Comparison of ENCODE assay signal across 13 cellular contexts in genomic region chr20:11849270-11849920, GRCh38.
A peak's percentile ranks its signal among the peaks of the same experiment; 100 is the strongest.
DNase-seq lines count a peak whose midpoint lies in the region; ATAC-seq, FAIRE-seq and TF ChIP-seq lines count a peak whose summit lies in the region.
"Had no signal": no experiment of that assay in that cellular context is flagged by ENCODE, and none has a peak within 500 bp of the region (broad histone marks: within the 10 kb centered on the region; RNA-seq: fewer than 3 reads in every experiment).

No MANE protein-coding gene starts in this region.

- TF ChIP-seq EP300 in H1 (IDR thresholded peaks at IDR 0.05; ENCODE audit: borderline replicate concordance in 1 of 2, low read depth in 2 of 2, low read length in 2 of 2), result no peak

- H2BK20ac ChIP-seq in H1 (ENCODE audit: low read length), result no peak overlapping the region

- no peak overlapping the region for H2BK12ac ChIP-seq in H1 (ENCODE audit: low read depth, low read length)

- H2AFZ ChIP-seq in H1 (ENCODE audit: low read length), result peak overlapping the region; percentile 43; the same call in 1 of the 2 replicates

- POLR2A ChIA-PET in H1 (lab: Charles Lee; ENCODE audit: partially characterized antibody), result no interaction called here

- H4K20me1 ChIP-seq in H1 (replicated peaks in 1 of 2; ENCODE audit: control insufficient read depth in 1 of 2, insufficient read depth in 2 of 2, low read length in 2 of 2), result no peaks in the 10 kb centered on the region

- H3K27me3 ChIP-seq in HUES48 (ENCODE audit: control insufficient read depth, insufficient read depth, low read length), result no peaks in the 10 kb centered on the region
- H3K27me3 ChIP-seq in H1 (replicated peaks in 1 of 4; ENCODE audit: control insufficient read depth in 3 of 4, extremely low read depth in 1 of 4, insufficient read depth in 3 of 4, low read length in 3 of 4), result no peaks in the 10 kb centered on the region; a peak in 1 of 7 replicates

- H3K14ac ChIP-seq in H1 (ENCODE audit: insufficient read length), result no peak overlapping the region

- H3K4me3 ChIP-seq in HUES48 (ENCODE audit: low read depth, low read length) (no peak overlapping the region), H1 (ENCODE audit: extremely low read depth in 1 of 4, insufficient read depth in 2 of 4, low read depth in 3 of 4, low read length in 4 of 4) (no peak overlapping the region), skeletal muscle cell (ENCODE audit: low read depth, low read length) (no peak overlapping the region)
- H3K4me3 ChIP-seq: prostate gland had no signal

- no peak overlapping the region for H3K27ac ChIP-seq in HUES48 (ENCODE audit: low read depth, low read length)
- H3K27ac ChIP-seq in H1 (ENCODE audit: low read depth, low read length), result no peak overlapping the region
- H3K27ac ChIP-seq: prostate gland had no signal

- H4K91ac ChIP-seq in H1 (replicated peaks; ENCODE audit: insufficient read length, low read length), result no peak overlapping the region

- ATAC-seq in HG03095 (IDR thresholded peaks at IDR 0.05; ENCODE audit: unreplicated experiment) (no peak), GM19395 (IDR thresholded peaks at IDR 0.05; ENCODE audit: unreplicated experiment) (no peak), GM21529 (IDR thresholded peaks at IDR 0.05; ENCODE audit: unreplicated experiment) (no peak)

- peaks cover 12% of the 10 kb centered on the region for H3K4me1 ChIP-seq in HUES48 (ENCODE audit: control insufficient read depth, insufficient read depth, low read length)
- H3K4me1 ChIP-seq in H1 (replicated peaks in 1 of 4; ENCODE audit: control insufficient read depth in 3 of 4, insufficient read depth in 4 of 4, low read length in 3 of 4), result peaks cover 0 to 5% (median 1%) of the 10 kb centered on the region in 4 experiments; a peak in 1 of 7 replicates
- H3K4me1 ChIP-seq: prostate gland had no signal

- TF ChIP-seq POLR2A in H1 (IDR thresholded peaks at IDR 0.05; ENCODE audit: control extremely low read depth in 1 of 2, low read depth in 2 of 2, low read length in 2 of 2), result no peak

- DNase-seq in NCI-H226, result peak; percentile 21
- no peak for DNase-seq in H1 (ENCODE audit: low read depth in 1 of 2, low spot score in 2 of 2)
- peak; percentile 25 for DNase-seq in skeletal muscle cell (ENCODE audit: low read depth)
- DNase-seq: activated T-cell treated with anti-CD3 and anti-CD28 coated beads, Interleukin-2, amount 50 U/mL, for 48 hours; aorta; mesendoderm; substantia nigra had no signal

- no peak overlapping the region for H4K8ac ChIP-seq in H1 (ENCODE audit: extremely low read depth, insufficient read depth, low read length)

- WGBS in H1 (ENCODE audit: extremely low coverage in 1 of 2, insufficient coverage in 1 of 2, insufficient read length in 1 of 2, insufficient replicate concordance in 2 of 2, low coverage in 1 of 2, low lambda C conversion rate in 2 of 2, missing lambda C conversion rate in 1 of 2), 2 experiments, result 81% methylated on average over 5 of the region's 5 CpGs; no CpG with 5 or more reads in 1 of the 2 experiments

- no peaks in the 10 kb centered on the region for H3K36me3 ChIP-seq in HUES48 (ENCODE audit: control insufficient read depth, insufficient read depth, low read length)
- H3K36me3 ChIP-seq in H1 (ENCODE audit: control insufficient read depth in 2 of 4, insufficient read depth in 4 of 4, low read length in 3 of 4), result no peaks in the 10 kb centered on the region
- H3K36me3 ChIP-seq: prostate gland had no signal

- no peak for TF ChIP-seq CTCF in H1 (IDR thresholded peaks at IDR 0.05; ENCODE audit: control extremely low read depth in 1 of 3, insufficient read depth in 1 of 3, low read depth in 1 of 3, low read length in 3 of 3)

- H3K23ac ChIP-seq in H1 (ENCODE audit: insufficient read length), result no peak overlapping the region

- no peaks in the 10 kb centered on the region for H3K79me1 ChIP-seq in H1 (ENCODE audit: low read depth, low read length)

- H2BK120ac ChIP-seq in H1 (replicated peaks; ENCODE audit: low read depth, low read length), result no peak overlapping the region

- no peaks in the 10 kb centered on the region; the same call in 1 of the 2 replicates for H3K23me2 ChIP-seq in H1 (ENCODE audit: low read depth, low read length)

- H3K56ac ChIP-seq in H1 (replicated peaks; ENCODE audit: insufficient read length, low read depth, low read length), result no peak overlapping the region

- no peak overlapping the region for H2AK5ac ChIP-seq in H1 (ENCODE audit: low read depth, low read length)

- H3K4me2 ChIP-seq in H1 (ENCODE audit: insufficient read depth in 1 of 2, low read depth in 2 of 2, low read length in 2 of 2), result no peak overlapping the region

- H3K79me2 ChIP-seq in H1 (ENCODE audit: control insufficient read depth in 1 of 2, insufficient read depth in 2 of 2, low read length in 2 of 2), result no peaks in the 10 kb centered on the region

- H4K5ac ChIP-seq in H1 (ENCODE audit: insufficient read length, low read depth, low read length), result no peak overlapping the region

- no peak overlapping the region for H2BK15ac ChIP-seq in H1 (ENCODE audit: low read length)

- CTCF ChIA-PET in H1 (lab: Charles Lee; ENCODE audit: partially characterized antibody), result no interaction called here

- H3K4ac ChIP-seq in H1 (replicated peaks; ENCODE audit: insufficient read length, low read depth, low read length), result no peak overlapping the region

- H2BK5ac ChIP-seq in H1 (ENCODE audit: low read depth, low read length), result no peak overlapping the region

- H3K18ac ChIP-seq in H1 (ENCODE audit: extremely low read depth, low read length), result no peak overlapping the region

- no peak for TF ChIP-seq RAD21 in H1 (IDR thresholded peaks at IDR 0.05 in 1 of 2, conservative IDR thresholded peaks at IDR 0.05 in 1 of 2; ENCODE audit: low read depth in 2 of 2, low read length in 2 of 2)

- FAIRE-seq in H1 (lab: Jason Lieb, UNC), result no peak
- FAIRE-seq: GM19239 had no signal

- H3K9ac ChIP-seq in HUES48 (ENCODE audit: low read depth, low read length), result 0 out of 2 replicates have a peak overlapping the region, but pooled peaks have one; percentile 25
- no peak overlapping the region for H3K9ac ChIP-seq in H1 (replicated peaks in 1 of 4; ENCODE audit: extremely low read depth in 1 of 4, low read depth in 3 of 4, low read length in 3 of 4)

- H3K9me3 ChIP-seq in HUES48 (ENCODE audit: control insufficient read depth, insufficient read depth, low read length), result no peaks in the 10 kb centered on the region
- no peaks in the 10 kb centered on the region for H3K9me3 ChIP-seq in H1 (ENCODE audit: insufficient read depth in 2 of 2, low read depth in 1 of 2, low read length in 1 of 2)
- H3K9me3 ChIP-seq: prostate gland had no signal

TF ChIP-seq in H1, 55 proteins besides CTCF, POLR2A, EP300 and RAD21:
- TF ChIP-seq CEBPB (IDR thresholded peaks at IDR 0.05; ENCODE audit: low read depth, low read length) (no peak), SAP30 (IDR thresholded peaks at IDR 0.05; ENCODE audit: insufficient read depth, insufficient replicate concordance, low read length) (no peak), YY1 (IDR thresholded peaks at IDR 0.05; ENCODE audit: low read depth, low read length) (no peak), SRF (IDR thresholded peaks at IDR 0.05; ENCODE audit: low read depth, low read length) (no peak), BCL11A (IDR thresholded peaks at IDR 0.05; ENCODE audit: low read depth in 2 of 2, low read length in 2 of 2) (no peak), PHF8 (conservative IDR thresholded peaks at IDR 0.05; ENCODE audit: low read depth, low read length) (no peak), JUN (IDR thresholded peaks at IDR 0.05; ENCODE audit: low read depth, low read length) (no peak), FOSL1 (IDR thresholded peaks at IDR 0.05; ENCODE audit: insufficient read depth, low read depth, low read length) (no peak), ASH2L (IDR thresholded peaks at IDR 0.05; ENCODE audit: low read length) (no peak), CTBP2 (IDR thresholded peaks at IDR 0.05; ENCODE audit: borderline replicate concordance, insufficient read depth, insufficient read length, low read length) (no peak), CREB1 (IDR thresholded peaks at IDR 0.05) (no peak), GABPA (IDR thresholded peaks at IDR 0.05; ENCODE audit: borderline replicate concordance, insufficient read depth, low read length) (no peak), CBX5 (IDR thresholded peaks at IDR 0.05; ENCODE audit: low read depth, low read length) (no peak), SP4 (IDR thresholded peaks at IDR 0.05; ENCODE audit: low read length) (no peak), ZNF274 (IDR thresholded peaks at IDR 0.05; ENCODE audit: borderline replicate concordance, extremely low read depth, low read length) (no peak)
TF ChIP-seq in H1: peak in this region for 0.

Comparison
In these comparisons a context has a peak if more than half of its experiments do, and no peak if none do; other contexts are left out.
1. DNase-seq: peak in NCI-H226 (single experiment) and skeletal muscle cell (single experiment); none in H1 (0 of 2).